ENCODE assay signal across 27 cellular contexts in genomic region chr1:243322326-243322725, GRCh38.
"Had no signal": no experiment of that assay in that cellular context is flagged by ENCODE, and none has a peak within 500 bp of the region (broad histone marks: within the 10 kb centered on the region; RNA-seq: fewer than 3 reads in every experiment).

No MANE protein-coding gene starts in this region.

- FAIRE-seq: colon, frontal cortex, kidney, urothelium cell line had no signal

- H3K4me1 Mint-ChIP-seq: naive B cell; stimulated activated effector memory CD8-positive, alpha-beta T cell treated with anti-CD3 and anti-CD28 coated beads, Interleukin-12 subunit alpha, Interleukin-12 subunit beta, amount 100 ng/mL, for 72 hours had no signal

- H3K9ac ChIP-seq: parathyroid adenoma had no signal

- H3K4me3 Mint-ChIP-seq: mesothelial cell of epicardium; naive B cell; natural killer cell treated with Interleukin-12 subunit alpha and Interleukin-12 subunit beta and Interleukin-15 and Interleukin-18, amount 100 ng/mL, for 72 hours; neural crest cell; stimulated activated effector memory CD8-positive, alpha-beta T cell treated with anti-CD3 and anti-CD28 coated beads, Interleukin-12 subunit alpha, Interleukin-12 subunit beta, amount 100 ng/mL, for 72 hours; type B pancreatic cell had no signal

- ATAC-seq: esophagus mucosa; left lobe of liver; mucosa of descending colon; natural killer cell treated with Interleukin-12 subunit alpha and Interleukin-12 subunit beta and Interleukin-15 and Interleukin-18, amount 100 ng/mL, for 72 hours; stimulated activated effector memory CD8-positive, alpha-beta T cell treated with anti-CD3 and anti-CD28 coated beads, Interleukin-12 subunit alpha, Interleukin-12 subunit beta, amount 100 ng/mL, for 72 hours; stimulated activated naive CD8-positive, alpha-beta T cell treated with anti-CD3 and anti-CD28 coated beads, Interleukin-15, Interleukin-2, amounts not matched to agents 100 U/mL and 50 U/mL, for 24 hours had no signal

- H3K27ac Mint-ChIP-seq: mesothelial cell of epicardium; natural killer cell treated with Interleukin-12 subunit alpha and Interleukin-12 subunit beta and Interleukin-15 and Interleukin-18, amount 100 ng/mL, for 72 hours; progenitor cell of endocrine pancreas; stimulated activated effector memory CD8-positive, alpha-beta T cell treated with anti-CD3 and anti-CD28 coated beads, Interleukin-12 subunit alpha, Interleukin-12 subunit beta, amount 100 ng/mL, for 72 hours; type B pancreatic cell had no signal

- H3K4me1 ChIP-seq: parathyroid adenoma, sigmoid colon, testis, tibial artery had no signal

- H3K9me3 Mint-ChIP-seq: naive B cell; natural killer cell treated with Interleukin-12 subunit alpha and Interleukin-12 subunit beta and Interleukin-15 and Interleukin-18, amount 100 ng/mL, for 72 hours; neural crest cell; stimulated activated effector memory CD8-positive, alpha-beta T cell treated with anti-CD3 and anti-CD28 coated beads, Interleukin-12 subunit alpha, Interleukin-12 subunit beta, amount 100 ng/mL, for 72 hours; type B pancreatic cell had no signal

- H3K4me3 ChIP-seq: dorsolateral prefrontal cortex, mucosa of descending colon, sigmoid colon, testis, tibial artery had no signal

- H3K9me3 ChIP-seq: mucosa of descending colon, sigmoid colon, testis, tibial artery had no signal

- H3K27me3 Mint-ChIP-seq: naive B cell; natural killer cell treated with Interleukin-12 subunit alpha and Interleukin-12 subunit beta and Interleukin-15 and Interleukin-18, amount 100 ng/mL, for 72 hours; progenitor cell of endocrine pancreas; type B pancreatic cell had no signal

- H3K79me2 ChIP-seq: parathyroid adenoma had no signal

- DNase-seq: dorsolateral prefrontal cortex; effector CD4-positive, alpha-beta T cell; head of caudate nucleus; kidney; mesenchymal stem cell; mucosa of descending colon; naive B cell; sigmoid colon; stimulated activated CD4-positive, alpha-beta T cell treated with anti-CD3 and anti-CD28 coated beads, Interleukin-2, amount 100 ng/mL, for 24 hours; stimulated activated CD4-positive, alpha-beta T cell treated with anti-CD3 and anti-CD28 coated beads, Interleukin-4, amount 100 ng/mL, for 24 hours; stimulated activated naive CD8-positive, alpha-beta T cell treated with anti-CD3 and anti-CD28 coated beads, Interleukin-15, Interleukin-2, amounts not matched to agents 100 U/mL and 50 U/mL, for 24 hours; substantia nigra; testis; tibial artery had no signal

- H3K36me3 Mint-ChIP-seq: natural killer cell treated with Interleukin-12 subunit alpha and Interleukin-12 subunit beta and Interleukin-15 and Interleukin-18, amount 100 ng/mL, for 72 hours; stimulated activated effector memory CD8-positive, alpha-beta T cell treated with anti-CD3 and anti-CD28 coated beads, Interleukin-12 subunit alpha, Interleukin-12 subunit beta, amount 100 ng/mL, for 72 hours had no signal

- H2AFZ ChIP-seq: parathyroid adenoma had no signal

- H3K27me3 ChIP-seq: dorsolateral prefrontal cortex, sigmoid colon, testis, tibial artery had no signal

- H3K27ac ChIP-seq: epithelial cell of prostate, parathyroid adenoma, sigmoid colon, testis, tibial artery had no signal
